ENCODE assay signal across 1 cellular context in the genomic region with DNA sequence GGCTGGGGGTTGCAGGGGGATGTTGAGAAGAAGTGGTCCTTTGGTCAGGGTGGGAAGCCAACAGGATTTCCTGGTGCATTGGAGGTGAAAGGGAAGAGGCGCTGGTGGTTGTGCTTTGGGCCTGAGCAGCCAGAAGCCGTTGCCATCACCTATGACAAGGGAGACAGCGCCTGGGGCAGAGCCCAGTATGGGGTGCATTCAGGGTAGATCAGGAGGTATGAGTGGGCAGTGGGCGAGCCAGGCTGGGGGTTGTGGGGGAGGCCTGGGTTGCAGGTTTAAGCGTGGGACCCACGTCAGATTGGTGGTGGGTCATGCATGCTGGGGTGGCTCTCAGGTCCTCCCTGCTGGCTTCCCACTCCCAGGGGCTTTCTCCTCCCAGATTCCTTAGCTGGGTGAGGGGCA.
TF ChIP-seq lines count a peak whose summit lies in the region.

No MANE protein-coding gene starts in this region.

TF ChIP-seq in H1, 55 proteins besides CTCF, POLR2A, EP300 and RAD21:
- TF ChIP-seq, protein P1, sequence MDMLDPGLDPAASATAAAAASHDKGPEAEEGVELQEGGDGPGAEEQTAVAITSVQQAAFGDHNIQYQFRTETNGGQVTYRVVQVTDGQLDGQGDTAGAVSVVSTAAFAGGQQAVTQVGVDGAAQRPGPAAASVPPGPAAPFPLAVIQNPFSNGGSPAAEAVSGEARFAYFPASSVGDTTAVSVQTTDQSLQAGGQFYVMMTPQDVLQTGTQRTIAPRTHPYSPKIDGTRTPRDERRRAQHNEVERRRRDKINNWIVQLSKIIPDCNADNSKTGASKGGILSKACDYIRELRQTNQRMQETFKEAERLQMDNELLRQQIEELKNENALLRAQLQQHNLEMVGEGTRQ (IDR thresholded peaks at IDR 0.05; ENCODE audit: low read length), result no peak
- TF ChIP-seq JUND (IDR thresholded peaks at IDR 0.05; ENCODE audit: low read length) (no peak), SRF (IDR thresholded peaks at IDR 0.05; ENCODE audit: low read depth, low read length) (no peak), TAF7 (optimal IDR thresholded peaks at IDR 0.05; ENCODE audit: borderline replicate concordance, low read depth, low read length) (no peak)
